In the genomic region with DNA sequence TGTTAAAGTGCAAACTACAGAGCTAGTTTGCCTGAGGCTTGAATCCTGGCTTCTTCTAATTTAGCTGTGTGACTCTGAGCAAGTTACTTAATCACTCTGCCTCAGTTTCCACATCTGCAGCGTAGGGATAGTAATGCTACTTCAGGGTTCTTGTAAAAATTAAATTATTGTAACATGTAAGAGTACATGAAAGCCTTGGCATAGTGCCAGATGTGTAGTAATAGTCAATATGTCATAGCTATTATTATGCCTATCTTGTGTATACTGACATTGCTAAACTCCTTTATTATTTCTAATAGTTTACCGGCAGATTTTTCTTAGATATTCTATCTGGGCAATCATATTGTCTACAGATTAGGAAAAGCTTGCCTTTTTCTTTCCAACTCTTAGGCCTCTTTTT, we compare ENCODE assay signal across 1 cellular context.
TF ChIP-seq lines count a peak whose summit lies in the region.

No MANE protein-coding gene starts in this region.

TF ChIP-seq in HepG2, 621 proteins besides CTCF, POLR2A, EP300 and RAD21:
- no peak for TF ChIP-seq FIP1L1 (IDR thresholded peaks at IDR 0.05; ENCODE audit: borderline replicate concordance, insufficient read depth, low read depth, low read length)
- TF ChIP-seq LCORL (IDR thresholded peaks at IDR 0.05) = peak; percentile 31; the same call in 1 of the 2 replicates
- TF ChIP-seq LCORL (CRISPR knock-in tag; IDR thresholded peaks at IDR 0.05) = no peak
